Comparison of ENCODE assay signal across 11 cellular contexts in genomic region chr1:212238552-212238951, GRCh38. TPM values are rescaled to one million over a fixed set of nuclear protein-coding genes. Genes with fewer than 3 reads are reported as not detected.
DNase-seq lines count a peak whose midpoint lies in the region; ATAC-seq and TF ChIP-seq lines count a peak whose summit lies in the region.
"Had no signal": no experiment of that assay in that cellular context is flagged by ENCODE, and none has a peak within 500 bp of the region (broad histone marks: within the 10 kb centered on the region; RNA-seq: fewer than 3 reads in every experiment).

No MANE protein-coding gene starts in this region.

- H3K27me3 ChIP-seq in rectal smooth muscle tissue (ENCODE audit: control insufficient read depth, insufficient read depth, low read length): no peaks in the 10 kb centered on the region
- H3K27me3 ChIP-seq: dorsolateral prefrontal cortex had no signal

- peaks cover 17% of the 10 kb centered on the region for H3K4me1 ChIP-seq in rectal smooth muscle tissue (ENCODE audit: control insufficient read depth, insufficient read depth, low read length)

- H3K36me3 ChIP-seq in rectal smooth muscle tissue (ENCODE audit: control insufficient read depth, insufficient read depth, low read length): no peaks in the 10 kb centered on the region

- H3K27ac ChIP-seq in caudate nucleus (ENCODE audit: low read depth, low read length) (peak overlapping the region; percentile 32), rectal smooth muscle tissue (ENCODE audit: low read depth, low read length) (peak overlapping the region; percentile 50)

- peaks cover 25% of the 10 kb centered on the region for H3K4me1 Mint-ChIP-seq in activated CD8-positive, alpha-beta T cell treated with anti-CD3 and anti-CD28 coated beads for 36 hours (ENCODE audit: low read depth)

- TF ChIP-seq CTCF in activated CD8-positive, alpha-beta T cell treated with anti-CD3 and anti-CD28 coated beads for 36 hours (IDR thresholded peaks at IDR 0.05): no peak

- DNase-seq in GM03348 (ENCODE audit: low spot score) (peak; percentile 53), caudate nucleus (lab: John Stamatoyannopoulos, UW) (peak in 20 of 61 donors; percentile 5 to 45 (median 14)), hypothalamus (lab: John Stamatoyannopoulos, UW) (peak in 26 of 51 donors; percentile 2 to 71 (median 22)), epidermal melanocyte (ENCODE audit: insufficient read length, low spot score) (no peak)
- no peak for DNase-seq in activated CD8-positive, alpha-beta T cell treated with anti-CD3 and anti-CD28 coated beads for 36 hours
- DNase-seq in stimulated activated naive CD4-positive, alpha-beta T cell treated with Interleukin-2 at 50 U/mL for 16 hours (lab: John Stamatoyannopoulos, UW): no peak
- DNase-seq: activated naive CD8-positive, alpha-beta T cell treated with anti-CD3 and anti-CD28 coated beads, Interleukin-2, amount 10 ng/mL, durations not matched to agents 7 days and 5 days; hippocampal formation had no signal

- CTCF ChIA-PET in activated CD8-positive, alpha-beta T cell treated with anti-CD3 and anti-CD28 coated beads for 36 hours (lab: Charles Lee): no interaction called here

- H3K9me3 Mint-ChIP-seq in activated CD8-positive, alpha-beta T cell treated with anti-CD3 and anti-CD28 coated beads for 36 hours: no peaks in the 10 kb centered on the region
- H3K9me3 Mint-ChIP-seq: activated naive CD8-positive, alpha-beta T cell treated with anti-CD3 and anti-CD28 coated beads, Interleukin-2, amount 10 ng/mL, durations not matched to agents 7 days and 5 days had no signal

- POLR2A ChIA-PET in activated CD8-positive, alpha-beta T cell treated with anti-CD3 and anti-CD28 coated beads for 36 hours (lab: Charles Lee): no interaction called here

- H3K4me3 ChIP-seq in rectal smooth muscle tissue (ENCODE audit: low read length): no peak overlapping the region
- H3K4me3 ChIP-seq: dorsolateral prefrontal cortex had no signal

- peaks cover 3% of the 10 kb centered on the region for H3K27me3 Mint-ChIP-seq in activated CD8-positive, alpha-beta T cell treated with anti-CD3 and anti-CD28 coated beads for 36 hours

- H3K9ac ChIP-seq in rectal smooth muscle tissue (ENCODE audit: low read length): no peak overlapping the region

- intact Hi-C loops in activated CD8-positive, alpha-beta T cell treated with anti-CD3 and anti-CD28 coated beads for 36 hours (cut with micrococcal nuclease): no loop called here

- no peak for ATAC-seq in activated CD8-positive, alpha-beta T cell treated with anti-CD3 and anti-CD28 coated beads for 36 hours
- no peak for ATAC-seq in HG02981 (IDR thresholded peaks at IDR 0.05; ENCODE audit: unreplicated experiment)

- H3K27ac Mint-ChIP-seq in activated CD8-positive, alpha-beta T cell treated with anti-CD3 and anti-CD28 coated beads for 36 hours: no peak overlapping the region
- H3K27ac Mint-ChIP-seq: activated naive CD8-positive, alpha-beta T cell treated with anti-CD3 and anti-CD28 coated beads, Interleukin-2, amount 10 ng/mL, durations not matched to agents 7 days and 5 days had no signal

- H3K4me3 Mint-ChIP-seq in activated CD8-positive, alpha-beta T cell treated with anti-CD3 and anti-CD28 coated beads for 36 hours: no peak overlapping the region
- H3K4me3 Mint-ChIP-seq: activated naive CD8-positive, alpha-beta T cell treated with anti-CD3 and anti-CD28 coated beads, Interleukin-2, amount 10 ng/mL, durations not matched to agents 7 days and 5 days had no signal

- no peaks in the 10 kb centered on the region for H3K36me3 Mint-ChIP-seq in activated CD8-positive, alpha-beta T cell treated with anti-CD3 and anti-CD28 coated beads for 36 hours (ENCODE audit: low read depth)
- H3K36me3 Mint-ChIP-seq: activated naive CD8-positive, alpha-beta T cell treated with anti-CD3 and anti-CD28 coated beads, Interleukin-2, amount 10 ng/mL, durations not matched to agents 7 days and 5 days had no signal

RNA-seq across cellular contexts. Expression of gene PPP2R5A, which starts 46.7 kb away (rescaled TPM):
- total RNA-seq in activated CD8-positive, alpha-beta T cell treated with anti-CD3 and anti-CD28 coated beads for 36 hours: 10 to 100 TPM; 35.2 to 36.5 TPM

Comparison
In these comparisons a context has a peak if more than half of its experiments do, and no peak if none do; other contexts are left out.
1. DNase-seq: peak in GM03348 (single experiment) and hypothalamus (26 of 51); none in epidermal melanocyte (single experiment), activated CD8-positive, alpha-beta T cell treated with anti-CD3 and anti-CD28 coated beads for 36 hours (single experiment) and stimulated activated naive CD4-positive, alpha-beta T cell treated with Interleukin-2 at 50 U/mL for 16 hours (single experiment).